Comparison of ENCODE assay signal across 22 cellular contexts in the genomic region with DNA sequence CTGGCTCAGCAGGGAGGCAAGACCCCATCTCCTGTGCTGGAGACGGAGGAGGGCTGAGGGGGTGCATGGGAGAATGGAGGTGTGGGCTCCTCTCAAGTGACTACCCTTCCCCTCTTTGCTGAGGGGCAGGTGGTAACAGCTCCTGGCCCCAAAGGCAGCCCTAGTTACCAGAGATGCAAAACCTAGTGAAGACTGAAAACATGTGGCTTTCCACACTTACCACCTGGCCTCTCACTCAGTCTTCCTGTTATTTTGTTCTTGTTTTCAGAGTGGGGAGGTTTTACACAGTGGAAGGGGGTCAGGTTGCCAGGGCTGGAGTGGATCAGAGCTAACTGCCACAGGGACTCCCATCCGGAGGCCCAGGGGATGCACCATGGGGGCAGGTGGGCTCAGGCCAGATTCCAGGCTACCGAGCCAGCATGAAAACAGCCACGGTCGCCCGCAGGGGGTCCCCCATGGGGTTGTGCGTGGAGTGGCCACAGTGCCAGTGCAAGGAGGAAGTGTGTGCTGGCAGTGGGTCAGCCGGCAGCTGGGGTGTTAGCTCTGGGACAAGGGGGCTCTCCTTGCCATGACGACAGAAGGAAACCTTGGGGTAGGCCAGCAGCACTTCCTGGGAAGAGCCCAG. TPM values are rescaled to one million over a fixed set of nuclear protein-coding genes. Genes with fewer than 3 reads are reported as not detected.
"Had no signal": no experiment of that assay in that cellular context is flagged by ENCODE, and none has a peak within 500 bp of the region (broad histone marks: within the 10 kb centered on the region; RNA-seq: fewer than 3 reads in every experiment).

No MANE protein-coding gene starts in this region.

- H3K27ac ChIP-seq: ascending aorta, breast epithelium, neutrophil, parathyroid adenoma, tibial artery had no signal

- FAIRE-seq: frontal cortex, islet of Langerhans, TTC549, urothelium cell line had no signal

- H3K4me1 ChIP-seq: ascending aorta, breast epithelium, tibial artery had no signal

- H3K36me3 Mint-ChIP-seq: activated naive CD4-positive, alpha-beta T cell treated with anti-CD3 and anti-CD28 coated beads, Interleukin-2, amount 50 U/mL, for 72 hours had no signal

- H3K4me3 ChIP-seq: ascending aorta, breast epithelium, lung, tibial artery had no signal

- H3K27me3 ChIP-seq: ascending aorta, neutrophil had no signal

- H2AFZ ChIP-seq: parathyroid adenoma had no signal

- H3K36me3 ChIP-seq: ascending aorta, breast epithelium, neutrophil, tibial artery had no signal

- H3K9ac ChIP-seq: parathyroid adenoma had no signal

- H3K9me3 ChIP-seq: ascending aorta, breast epithelium, neutrophil, tibial artery had no signal

- ATAC-seq: left colon, WTC11 had no signal

- DNase-seq: activated CD4-positive, alpha-beta T cell treated with anti-CD3 and anti-CD28 coated beads for 4 hours; activated gamma-delta T cell; activated T-cell treated with anti-CD3 and anti-CD28 coated beads, Interleukin-2, amount 50 U/mL, for 24 hours; dermis blood vessel endothelial cell; left colon; stimulated activated CD4-positive, alpha-beta T cell treated with anti-CD3 and anti-CD28 coated beads, Interleukin-1b, Interleukin-23, amount 100 ng/mL, for 48 hours; tibial artery had no signal

- H3K79me2 ChIP-seq: parathyroid adenoma had no signal

- H3K27ac Mint-ChIP-seq: activated naive CD4-positive, alpha-beta T cell treated with anti-CD3 and anti-CD28 coated beads, Interleukin-2, amount 50 U/mL, for 72 hours; activated T-cell treated with anti-CD3 and anti-CD28 coated beads, Interleukin-2, amount 50 U/mL, for 24 hours; WTC11 had no signal

- H3K9me3 Mint-ChIP-seq: activated naive CD4-positive, alpha-beta T cell treated with anti-CD3 and anti-CD28 coated beads, Interleukin-2, amount 50 U/mL, for 72 hours had no signal

- H3K4me3 Mint-ChIP-seq: activated T-cell treated with anti-CD3 and anti-CD28 coated beads, Interleukin-2, amount 50 U/mL, for 24 hours; WTC11 had no signal

RNA-seq across cellular contexts. Expression of a gene that starts 21.1 kb away (rescaled TPM):
- total RNA-seq: ascending aorta; chondrocyte; dermis blood vessel endothelial cell; epithelial cell of proximal tubule; subcutaneous adipose tissue; T-helper 2 cell treated with Interferon-gamma antibody and Interleukin-4, amounts not matched to agents 100 ng/mL and 5 ng/mL, for 36 hours had no signal
